In genomic region chr10:323651-324293, GRCh38 we compare ENCODE assay signal across 9 cellular contexts.
DNase-seq lines count a peak whose midpoint lies in the region; ATAC-seq, FAIRE-seq and TF ChIP-seq lines count a peak whose summit lies in the region.
"Had no signal": no experiment of that assay in that cellular context is flagged by ENCODE, and none has a peak within 500 bp of the region (broad histone marks: within the 10 kb centered on the region; RNA-seq: fewer than 3 reads in every experiment).

No MANE protein-coding gene starts in this region.

- H3K36me3 ChIP-seq in astrocyte (ENCODE audit: insufficient read depth, low read length) (peaks cover 4% of the 10 kb centered on the region), kidney epithelial cell (ENCODE audit: control insufficient read depth, insufficient read depth, low read length) (peaks cover 3% of the 10 kb centered on the region)

- peak overlapping the region; percentile 85 for H3K27ac Mint-ChIP-seq in astrocyte (ENCODE audit: unreplicated experiment)
- H3K27ac Mint-ChIP-seq: activated naive CD8-positive, alpha-beta T cell had no signal

- H3K4me1 ChIP-seq in astrocyte (ENCODE audit: insufficient read depth, low read length) = peaks cover 13% of the 10 kb centered on the region

- ATAC-seq in GM18867 (IDR thresholded peaks at IDR 0.05; ENCODE audit: unreplicated experiment) (peak; percentile 98), HG02973 (IDR thresholded peaks at IDR 0.05; ENCODE audit: unreplicated experiment) (peak; percentile 95)

- H3K9me3 Mint-ChIP-seq in astrocyte (ENCODE audit: unreplicated experiment) = no peaks in the 10 kb centered on the region

- H3K27me3 Mint-ChIP-seq in astrocyte (ENCODE audit: low read depth, unreplicated experiment) = no peaks in the 10 kb centered on the region
- H3K27me3 Mint-ChIP-seq: activated naive CD8-positive, alpha-beta T cell had no signal

- peak overlapping the region; percentile 73 for H3K9ac ChIP-seq in astrocyte (ENCODE audit: low read length)

- H3K4me3 Mint-ChIP-seq in astrocyte (ENCODE audit: unreplicated experiment) = peak overlapping the region; percentile 9
- H3K4me3 Mint-ChIP-seq: activated naive CD8-positive, alpha-beta T cell had no signal

- peak overlapping the region; percentile 76 for H3K4me2 ChIP-seq in astrocyte (ENCODE audit: low read length)

- no peaks in the 10 kb centered on the region for H3K79me2 ChIP-seq in astrocyte (ENCODE audit: insufficient read depth, low read length)

- peak overlapping the region; percentile 31 for H3K4me3 ChIP-seq in astrocyte (ENCODE audit: insufficient read depth, low read depth, low read length)
- H3K4me3 ChIP-seq in kidney epithelial cell (ENCODE audit: low read depth, low read length) = no peak overlapping the region

- TF ChIP-seq CTCF in astrocyte (IDR thresholded peaks at IDR 0.05; ENCODE audit: insufficient read depth, low read depth, low read length) (no peak), kidney epithelial cell (IDR thresholded peaks at IDR 0.05; ENCODE audit: insufficient read depth, low read length, poor library complexity, severe bottlenecking) (no peak)

- H4K20me1 ChIP-seq in astrocyte (ENCODE audit: insufficient read depth, low read length) = no peaks in the 10 kb centered on the region

- no peaks in the 10 kb centered on the region for H3K27me3 ChIP-seq in astrocyte (ENCODE audit: insufficient read depth, low read length)
- no peaks in the 10 kb centered on the region for H3K27me3 ChIP-seq in kidney epithelial cell (ENCODE audit: control insufficient read depth, insufficient read depth, low read length)

- peak overlapping the region; percentile 92 for H3K27ac ChIP-seq in astrocyte (ENCODE audit: low read depth, low read length)

- DNase-seq in RPMI7951 (ENCODE audit: low read depth) (peak; percentile 95), astrocyte (ENCODE audit: low read depth) (peak; percentile 95), kidney epithelial cell (ENCODE audit: low read depth) (peak; percentile 85), HuH-7.5 (ENCODE audit: low spot score) (no peak), ecto neural progenitor cell (ENCODE audit: low spot score) (no peak)
- peak; percentile 8 to 22 for DNase-seq in stimulated activated CD8-positive, alpha-beta memory T cell treated with anti-CD3 and anti-CD28 coated beads, Interleukin-15, amount 100 ng/mL, for 48 hours (ENCODE audit: low read depth in 2 of 2)

- FAIRE-seq in astrocyte (lab: Jason Lieb, UNC) = peak; percentile 98

- H2AFZ ChIP-seq in astrocyte (ENCODE audit: low read depth, low read length) = no peak overlapping the region

- H3K4me1 Mint-ChIP-seq in astrocyte (ENCODE audit: low read depth, unreplicated experiment) = peaks cover 16% of the 10 kb centered on the region

- no peaks in the 10 kb centered on the region for H3K9me3 ChIP-seq in astrocyte (ENCODE audit: insufficient read depth, low read depth, low read length)

- peaks cover 23% of the 10 kb centered on the region for H3K36me3 Mint-ChIP-seq in astrocyte (ENCODE audit: low read depth, unreplicated experiment)

Comparison
In these comparisons a context has a peak if more than half of its experiments do, and no peak if none do; other contexts are left out.
1. DNase-seq: peak in RPMI7951 (single experiment), astrocyte (single experiment), kidney epithelial cell (single experiment) and stimulated activated CD8-positive, alpha-beta memory T cell treated with anti-CD3 and anti-CD28 coated beads, Interleukin-15, amount 100 ng/mL, for 48 hours (2 of 2); none in HuH-7.5 (single experiment) and ecto neural progenitor cell (single experiment).